In the genomic region with DNA sequence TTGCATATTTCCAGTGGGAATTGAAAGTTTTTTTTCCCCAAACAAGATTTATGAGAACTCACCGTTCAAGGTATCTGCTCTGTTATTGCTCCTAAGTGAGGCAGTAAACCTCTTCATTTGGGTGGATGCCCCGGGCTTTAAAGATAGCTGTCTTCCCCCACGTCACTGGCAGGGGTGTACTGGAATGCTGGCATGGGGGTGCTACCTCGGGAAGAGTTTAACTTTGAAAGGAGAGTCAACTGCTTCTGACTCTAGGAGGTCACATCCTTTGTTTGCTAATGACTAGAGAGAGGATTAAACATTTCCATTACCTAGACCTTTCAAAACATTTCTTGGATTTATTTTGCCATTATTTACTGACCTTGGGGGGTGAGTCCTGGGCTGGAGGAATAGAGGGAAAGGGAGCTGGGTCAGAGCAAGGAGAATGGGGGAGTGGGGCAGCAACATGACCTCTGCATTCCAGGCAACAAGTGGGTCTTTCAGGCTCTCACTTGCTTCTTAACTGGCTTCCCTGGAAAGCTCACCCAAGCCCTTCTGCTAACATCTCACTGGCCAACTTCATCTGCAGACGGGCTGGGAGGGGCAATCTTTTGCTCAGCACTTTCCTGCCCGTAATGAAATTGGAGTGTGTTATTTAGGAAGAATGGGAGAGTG, we compare ENCODE assay signal across 19 cellular contexts.
"Had no signal": no experiment of that assay in that cellular context is flagged by ENCODE, and none has a peak within 500 bp of the region (broad histone marks: within the 10 kb centered on the region; RNA-seq: fewer than 3 reads in every experiment).

No MANE protein-coding gene starts in this region.

- H3K4me3 Mint-ChIP-seq: activated CD8-positive, alpha-beta T cell treated with anti-CD3 and anti-CD28 coated beads, Interleukin-2, amount 10 ng/mL, durations not matched to agents 7 days and 5 days; activated naive CD4-positive, alpha-beta T cell treated with anti-CD3 and anti-CD28 coated beads, Interleukin-2, amount 50 U/mL, for 24 hours; T-helper 1 cell treated with Interleukin-12 subunit alpha and Interleukin-12 subunit beta and Interleukin-4 antibody, amounts not matched to agents 30 μg/mL and 1 μg/mL, for 36 hours had no signal

- H3K4me1 ChIP-seq: body of pancreas had no signal

- H3K4me2 ChIP-seq: PC-9 had no signal

- H3K9me3 ChIP-seq: body of pancreas had no signal

- H3K4me1 Mint-ChIP-seq: activated naive CD4-positive, alpha-beta T cell treated with anti-CD3 and anti-CD28 coated beads, Interleukin-2, amount 50 U/mL, for 24 hours had no signal

- H3K27ac Mint-ChIP-seq: activated CD8-positive, alpha-beta T cell treated with anti-CD3 and anti-CD28 coated beads, Interleukin-2, amount 10 ng/mL, durations not matched to agents 7 days and 5 days; activated naive CD4-positive, alpha-beta T cell treated with anti-CD3 and anti-CD28 coated beads, Interleukin-2, amount 50 U/mL, for 24 hours; T-helper 1 cell treated with Interleukin-12 subunit alpha and Interleukin-12 subunit beta and Interleukin-4 antibody, amounts not matched to agents 30 μg/mL and 1 μg/mL, for 36 hours had no signal

- H3K9me3 Mint-ChIP-seq: activated naive CD4-positive, alpha-beta T cell treated with anti-CD3 and anti-CD28 coated beads, Interleukin-2, amount 50 U/mL, for 24 hours; T-helper 1 cell treated with Interleukin-12 subunit alpha and Interleukin-12 subunit beta and Interleukin-4 antibody, amounts not matched to agents 30 μg/mL and 1 μg/mL, for 36 hours had no signal

- H2AFZ ChIP-seq: PC-9 had no signal

- DNase-seq: activated CD4-positive, alpha-beta T cell treated with anti-CD3 and anti-CD28 coated beads for 48 hours; activated CD4-positive, alpha-beta T cell treated with anti-CD3 and anti-CD28 coated beads, Interleukin-2, amount 50 U/mL, for 4 hours; activated CD4-positive, CD25-positive, alpha-beta regulatory T cell treated with anti-CD3 and anti-CD28 coated beads, Interleukin-2, amount 50 U/mL, for 72 hours; activated CD8-positive, alpha-beta memory T cell treated with anti-CD3 and anti-CD28 coated beads, Interleukin-2, amount 50 U/mL, for 48 hours; activated CD8-positive, alpha-beta T cell treated with anti-CD3 and anti-CD28 coated beads, Interleukin-2, amount 10 ng/mL, durations not matched to agents 7 days and 5 days; activated naive CD4-positive, alpha-beta T cell; activated T-cell treated with anti-CD3 and anti-CD28 coated beads, Interleukin-2, amount 50 U/mL, for 1 hour; body of pancreas; central memory CD4-positive, alpha-beta T cell; NCI-H1092; NCI-H1417; NCI-H1694; NCI-H2029 treated with DMSO at 0.1 percent for 48 hours; NCI-H345; NCI-H524; PC-9; SHP77 treated with DMSO at 0.1 percent for 48 hours had no signal

- H3K27ac ChIP-seq: body of pancreas, PC-9 had no signal

- H3K36me3 Mint-ChIP-seq: activated naive CD4-positive, alpha-beta T cell treated with anti-CD3 and anti-CD28 coated beads, Interleukin-2, amount 50 U/mL, for 24 hours had no signal

- H3K4me3 ChIP-seq: body of pancreas, PC-9 had no signal

- ATAC-seq: activated CD8-positive, alpha-beta T cell treated with anti-CD3 and anti-CD28 coated beads, Interleukin-2, amount 10 ng/mL, durations not matched to agents 7 days and 5 days; body of pancreas had no signal
